Comparison of ENCODE assay signal across 21 cellular contexts in the genomic region with DNA sequence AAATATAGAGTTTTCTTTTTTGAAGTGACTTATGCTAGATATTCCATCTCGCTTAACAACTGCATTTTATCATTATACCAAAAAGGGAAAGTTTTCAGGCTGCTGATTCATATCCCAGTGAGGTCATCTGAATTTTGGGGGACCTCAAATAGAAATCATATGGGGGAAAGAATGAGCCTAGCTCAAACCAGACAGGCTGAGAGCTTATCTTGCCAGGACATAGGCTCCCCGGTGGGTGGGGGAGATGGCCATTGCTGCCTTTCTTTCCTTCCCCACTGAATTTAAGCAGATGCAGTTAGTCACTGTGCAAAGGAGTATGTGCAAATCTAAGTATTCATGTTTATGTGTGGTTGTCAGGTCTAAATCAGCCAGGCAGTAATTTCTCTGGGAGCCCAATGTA.
"Had no signal": no experiment of that assay in that cellular context is flagged by ENCODE, and none has a peak within 500 bp of the region (broad histone marks: within the 10 kb centered on the region; RNA-seq: fewer than 3 reads in every experiment).

No MANE protein-coding gene starts in this region.

- H3K27ac Mint-ChIP-seq: activated CD4-positive, alpha-beta memory T cell treated with anti-CD3 and anti-CD28 coated beads, Interleukin-2, amount 10 ng/mL, durations not matched to agents 7 days and 5 days; activated CD4-positive, alpha-beta T cell treated with anti-CD3 and anti-CD28 coated beads, Interleukin-2, amount 10 ng/mL, durations not matched to agents 24 days and 14 days; activated naive CD8-positive, alpha-beta T cell treated with anti-CD3 and anti-CD28 coated beads, Interleukin-2, amount 50 U/mL, for 24 hours; stimulated activated naive CD8-positive, alpha-beta T cell treated with anti-CD3 and anti-CD28 coated beads, Interleukin-15, Interleukin-2, amounts not matched to agents 100 ng/mL and 50 ng/mL, for 24 hours; T-helper 1 cell treated with Interleukin-12 subunit alpha and Interleukin-12 subunit beta and Interleukin-4 antibody, amounts not matched to agents 30 μg/mL and 1 μg/mL, for 36 hours had no signal

- H3K36me3 ChIP-seq: thyroid gland had no signal

- H3K27me3 ChIP-seq: body of pancreas, thyroid gland had no signal

- H3K27me3 Mint-ChIP-seq: activated CD4-positive, alpha-beta memory T cell treated with anti-CD3 and anti-CD28 coated beads, Interleukin-2, amount 10 ng/mL, durations not matched to agents 7 days and 5 days had no signal

- H2AFZ ChIP-seq: parathyroid adenoma had no signal

- H3K4me3 Mint-ChIP-seq: activated CD4-positive, alpha-beta memory T cell treated with anti-CD3 and anti-CD28 coated beads, Interleukin-2, amount 10 ng/mL, durations not matched to agents 7 days and 5 days; activated CD4-positive, alpha-beta T cell treated with anti-CD3 and anti-CD28 coated beads, Interleukin-2, amount 10 ng/mL, durations not matched to agents 24 days and 14 days; activated naive CD8-positive, alpha-beta T cell treated with anti-CD3 and anti-CD28 coated beads, Interleukin-2, amount 50 U/mL, for 24 hours; stimulated activated naive CD8-positive, alpha-beta T cell treated with anti-CD3 and anti-CD28 coated beads, Interleukin-15, Interleukin-2, amounts not matched to agents 100 ng/mL and 50 ng/mL, for 24 hours; T-helper 1 cell treated with Interleukin-12 subunit alpha and Interleukin-12 subunit beta and Interleukin-4 antibody, amounts not matched to agents 30 μg/mL and 1 μg/mL, for 36 hours had no signal

- H3K9me3 Mint-ChIP-seq: activated CD4-positive, alpha-beta memory T cell treated with anti-CD3 and anti-CD28 coated beads, Interleukin-2, amount 10 ng/mL, durations not matched to agents 7 days and 5 days; activated CD4-positive, alpha-beta T cell treated with anti-CD3 and anti-CD28 coated beads, Interleukin-2, amount 10 ng/mL, durations not matched to agents 24 days and 14 days; activated naive CD8-positive, alpha-beta T cell treated with anti-CD3 and anti-CD28 coated beads, Interleukin-2, amount 50 U/mL, for 24 hours; stimulated activated naive CD8-positive, alpha-beta T cell treated with anti-CD3 and anti-CD28 coated beads, Interleukin-15, Interleukin-2, amounts not matched to agents 100 ng/mL and 50 ng/mL, for 24 hours; T-helper 1 cell treated with Interleukin-12 subunit alpha and Interleukin-12 subunit beta and Interleukin-4 antibody, amounts not matched to agents 30 μg/mL and 1 μg/mL, for 36 hours had no signal

- H3K9ac ChIP-seq: parathyroid adenoma had no signal

- DNase-seq: activated CD4-positive, alpha-beta memory T cell treated with anti-CD3 and anti-CD28 coated beads, Interleukin-2, amount 10 ng/mL, durations not matched to agents 7 days and 5 days; activated CD4-positive, alpha-beta T cell treated with anti-CD3 and anti-CD28 coated beads, Interleukin-2, amount 10 ng/mL, durations not matched to agents 24 days and 14 days; activated effector memory CD4-positive, alpha-beta T cell treated with anti-CD3 and anti-CD28 coated beads, Interleukin-2, amount 50 U/mL, for 16 hours; activated naive CD4-positive, alpha-beta T cell treated with anti-CD3 and anti-CD28 coated beads, Interleukin-2, amount 50 U/mL, for 16 hours; activated naive CD8-positive, alpha-beta T cell treated with anti-CD3 and anti-CD28 coated beads, Interleukin-2, amount 50 U/mL, for 24 hours; body of pancreas; caudate nucleus; hippocampal formation; kidney glomerular epithelial cell; nucleus accumbens; right cardiac atrium; stimulated activated CD4-positive, alpha-beta T cell treated with anti-CD3 and anti-CD28 coated beads, Interleukin-12 subunit alpha, Interleukin-12 subunit beta, amount 100 ng/mL, for 4 hours; stimulated activated CD4-positive, alpha-beta T cell treated with anti-CD3 and anti-CD28 coated beads, Interleukin-4, amount 100 ng/mL, for 4 hours; substantia nigra; T1000; thyroid gland had no signal

- H3K79me2 ChIP-seq: parathyroid adenoma had no signal

- H3K4me1 ChIP-seq: body of pancreas, parathyroid adenoma, thyroid gland had no signal

- H3K27ac ChIP-seq: body of pancreas, parathyroid adenoma, thyroid gland, VCaP had no signal

- ATAC-seq: activated CD4-positive, CD25-positive, alpha-beta regulatory T cell treated with anti-CD3 and anti-CD28 coated beads, Interleukin-2, amount 50 U/mL, for 24 hours; activated naive CD8-positive, alpha-beta T cell treated with anti-CD3 and anti-CD28 coated beads, Interleukin-2, amount 50 U/mL, for 24 hours; body of pancreas had no signal

- H3K4me3 ChIP-seq: body of pancreas, thyroid gland had no signal

- H3K4me1 Mint-ChIP-seq: activated CD4-positive, alpha-beta memory T cell treated with anti-CD3 and anti-CD28 coated beads, Interleukin-2, amount 10 ng/mL, durations not matched to agents 7 days and 5 days; activated CD4-positive, alpha-beta T cell treated with anti-CD3 and anti-CD28 coated beads, Interleukin-2, amount 10 ng/mL, durations not matched to agents 24 days and 14 days; activated naive CD8-positive, alpha-beta T cell treated with anti-CD3 and anti-CD28 coated beads, Interleukin-2, amount 50 U/mL, for 24 hours had no signal

- H3K9me3 ChIP-seq: body of pancreas, thyroid gland had no signal
